9 cellular contexts compared by ENCODE assay signal in the genomic region with DNA sequence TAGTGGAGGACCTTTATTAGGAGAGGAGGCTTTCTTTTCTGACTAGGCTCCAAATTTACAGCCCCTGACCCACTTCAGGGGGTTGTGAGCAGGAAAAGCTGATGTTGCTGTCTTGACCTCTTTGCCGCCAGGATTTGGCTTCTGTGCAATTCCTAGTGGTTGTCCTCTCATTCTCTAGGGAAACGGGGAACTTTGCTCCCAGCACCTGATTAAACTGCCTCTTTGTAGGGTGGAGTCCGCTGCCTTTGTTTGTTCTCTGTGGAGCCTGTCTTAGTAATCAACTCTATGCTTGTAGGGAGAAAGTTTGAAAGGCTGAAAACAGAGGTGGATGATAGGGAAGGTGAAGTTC. TPM values are rescaled to one million over a fixed set of nuclear protein-coding genes. Genes with fewer than 3 reads are reported as not detected.
DNase-seq lines count a peak whose midpoint lies in the region; ATAC-seq and TF ChIP-seq lines count a peak whose summit lies in the region.
"Had no signal": no experiment of that assay in that cellular context is flagged by ENCODE, and none has a peak within 500 bp of the region (broad histone marks: within the 10 kb centered on the region; RNA-seq: fewer than 3 reads in every experiment).

No MANE protein-coding gene starts in this region.

- 18 to 43% methylated on average over 3 of the region's 3 CpGs for WGBS in mesodermal cell (ENCODE audit: insufficient coverage in 2 of 2), 2 experiments
- WGBS in transverse colon (ENCODE audit: low coverage in 1 of 2), 2 donors = 9 to 20% methylated on average over 3 of the region's 3 CpGs

- no peaks in the 10 kb centered on the region for H3K27me3 Mint-ChIP-seq in activated T-cell treated with anti-CD3 and anti-CD28 coated beads, Interleukin-2, amount 50 U/mL, for 72 hours (ENCODE audit: low read depth)
- H3K27me3 Mint-ChIP-seq: IgD-negative memory B cell had no signal

- TF ChIP-seq POLR2A in transverse colon (IDR thresholded peaks at IDR 0.05) = no peak

- peak overlapping the region; percentile 45 to 81 for H3K9ac ChIP-seq in duodenal mucosa (ENCODE audit: low read depth in 1 of 2, low read length in 2 of 2)

- H3K27me3 ChIP-seq in duodenal mucosa (ENCODE audit: control insufficient read depth in 1 of 2, insufficient read depth in 2 of 2, low read length in 2 of 2) (no peaks in the 10 kb centered on the region), transverse colon (no peaks in the 10 kb centered on the region), WERI-Rb-1 (ENCODE audit: insufficient read depth, low read depth, severe bottlenecking) (no peaks in the 10 kb centered on the region)

- H3K27ac Mint-ChIP-seq in activated T-cell treated with anti-CD3 and anti-CD28 coated beads, Interleukin-2, amount 50 U/mL, for 72 hours = no peak overlapping the region

- TF ChIP-seq EP300 in transverse colon (IDR thresholded peaks at IDR 0.05; ENCODE audit: low read depth) = peak; percentile 66

- no peaks in the 10 kb centered on the region for H3K36me3 Mint-ChIP-seq in activated T-cell treated with anti-CD3 and anti-CD28 coated beads, Interleukin-2, amount 50 U/mL, for 72 hours (ENCODE audit: insufficient read depth in 2 of 2)

- no peak for ATAC-seq in HG03457 (IDR thresholded peaks at IDR 0.05; ENCODE audit: unreplicated experiment)
- ATAC-seq in activated T-cell treated with anti-CD3 and anti-CD28 coated beads, Interleukin-2, amount 50 U/mL, for 72 hours (replicated peaks in 1 of 2) = no peak

- H3K36me3 ChIP-seq in duodenal mucosa (ENCODE audit: control insufficient read depth in 1 of 2, insufficient read depth in 2 of 2, low read length in 2 of 2) (no peaks in the 10 kb centered on the region), mesodermal cell (ENCODE audit: control insufficient read depth, insufficient read depth, low read length) (peaks cover 20% of the 10 kb centered on the region), transverse colon (no peaks in the 10 kb centered on the region), WERI-Rb-1 (no peaks in the 10 kb centered on the region)

- no peak for TF ChIP-seq CTCF in transverse colon (IDR thresholded peaks at IDR 0.05)
- TF ChIP-seq CTCF in WERI-Rb-1 (IDR thresholded peaks at IDR 0.05; ENCODE audit: low read depth, low read length) = no peak

- H3K27ac ChIP-seq in duodenal mucosa (ENCODE audit: low read depth, low read length) (peak overlapping the region; percentile 96), mesodermal cell (ENCODE audit: low read depth, low read length, severe bottlenecking) (peak overlapping the region; percentile 100), transverse colon (peak overlapping the region; percentile 93 to 95 (median 94)), WERI-Rb-1 (no peak overlapping the region)

- H3K4me1 ChIP-seq in duodenal mucosa (ENCODE audit: control insufficient read depth in 1 of 2, insufficient read depth in 2 of 2, low read length in 2 of 2) (peaks cover 81 to 85% of the 10 kb centered on the region in 2 donors), mesodermal cell (ENCODE audit: control insufficient read depth, insufficient read depth, low read length, poor library complexity, severe bottlenecking) (peaks cover 75% of the 10 kb centered on the region), transverse colon (peaks cover 86 to 100% (median 96%) of the 10 kb centered on the region in 4 donors)

- DNase-seq in M059J (ENCODE audit: low read depth) (peak; percentile 73), transverse colon (peak; percentile 79), NCI-H82 treated with DMSO at 0.1 percent for 48 hours (lab: John Stamatoyannopoulos, UW; ENCODE audit: unreplicated experiment) (no peak), WERI-Rb-1 (no peak)
- DNase-seq in activated T-cell treated with anti-CD3 and anti-CD28 coated beads, Interleukin-2, amount 50 U/mL, for 72 hours = no peak

- peaks cover 28% of the 10 kb centered on the region for H3K4me1 Mint-ChIP-seq in activated T-cell treated with anti-CD3 and anti-CD28 coated beads, Interleukin-2, amount 50 U/mL, for 72 hours (ENCODE audit: low read depth)

- no peaks in the 10 kb centered on the region for H3K9me3 Mint-ChIP-seq in activated T-cell treated with anti-CD3 and anti-CD28 coated beads, Interleukin-2, amount 50 U/mL, for 72 hours
- H3K9me3 Mint-ChIP-seq: IgD-negative memory B cell had no signal

- in situ Hi-C loops in transverse colon (cut with MboI; ENCODE audit: low pct_ligation_motif_present in 1 of 4, low pct_unique_long_range_greater_than_20kb in 1 of 4, low sequenced_read_pairs in 3 of 4) = no loop called here

- intact Hi-C loops in transverse colon (cut with DNase I; ENCODE audit: low total_unique reads) = no loop called here

- H3K4me3 Mint-ChIP-seq in activated T-cell treated with anti-CD3 and anti-CD28 coated beads, Interleukin-2, amount 50 U/mL, for 72 hours = no peak overlapping the region
- H3K4me3 Mint-ChIP-seq: IgD-negative memory B cell had no signal

- H3K9me3 ChIP-seq in duodenal mucosa (ENCODE audit: control insufficient read depth in 1 of 2, low read length in 2 of 2) (no peaks in the 10 kb centered on the region), mesodermal cell (ENCODE audit: control insufficient read depth, low read length) (no peaks in the 10 kb centered on the region), transverse colon (no peaks in the 10 kb centered on the region), WERI-Rb-1 (ENCODE audit: severe bottlenecking) (no peaks in the 10 kb centered on the region)

- H3K4me3 ChIP-seq in duodenal mucosa (ENCODE audit: low read depth in 1 of 2, low read length in 2 of 2) (peak overlapping the region; percentile 57 to 63), mesodermal cell (ENCODE audit: extremely low read depth, insufficient read depth, low read length, poor library complexity, severe bottlenecking) (peak overlapping the region; percentile 12), transverse colon (peak overlapping the region in 3 of 4 donors; percentile 4 to 37 (median 14)), WERI-Rb-1 (ENCODE audit: low read depth, low read length) (no peak overlapping the region)

RNA-seq across cellular contexts. Expression of gene CTNND1, which starts 16.3 kb away (rescaled TPM):
- 50.5 and 73.8 TPM in 2 replicates for total RNA-seq in M059J (2014; rRNA removed; shearing (Covaris generic))
- polyA plus RNA-seq in mesodermal cell (2013, experiment 1 of 2) = 149 TPM
- 130 TPM for polyA plus RNA-seq in mesodermal cell (2013, experiment 2 of 2)
- 100 to 1,000 TPM; 165 to 415 (median 374) TPM for total RNA-seq in transverse colon
- 10 to 100 TPM in 1 of 2 donors, 1 to 10 TPM in 1; 6.3 to 10.6 TPM for total RNA-seq in activated T-cell treated with anti-CD3 and anti-CD28 coated beads, Interleukin-2, amount 50 U/mL, for 72 hours

RNA-seq across cellular contexts. Expression of gene BTBD18, which starts 26.3 kb away (rescaled TPM):
- total RNA-seq in M059J (2014; rRNA removed; shearing (Covaris generic)) = not detected in 2 replicates
- polyA plus RNA-seq in mesodermal cell (2013, experiment 1 of 2) = not detected
- not detected for polyA plus RNA-seq in mesodermal cell (2013, experiment 2 of 2)
- total RNA-seq in transverse colon = not detected
- total RNA-seq in activated T-cell treated with anti-CD3 and anti-CD28 coated beads, Interleukin-2, amount 50 U/mL, for 72 hours = not detected

RNA-seq across cellular contexts. Expression of gene SELENOH, which starts 36.7 kb away (rescaled TPM):
- 275 and 279 TPM in 2 replicates for total RNA-seq in M059J (2014; rRNA removed; shearing (Covaris generic))
- 138 TPM for polyA plus RNA-seq in mesodermal cell (2013, experiment 1 of 2)
- 118 TPM for polyA plus RNA-seq in mesodermal cell (2013, experiment 2 of 2)
- 100 to 1,000 TPM in 2 of 4 donors, 10 to 100 TPM in 2; 78.2 to 117 (median 102) TPM for total RNA-seq in transverse colon
- total RNA-seq in activated T-cell treated with anti-CD3 and anti-CD28 coated beads, Interleukin-2, amount 50 U/mL, for 72 hours = 100 to 1,000 TPM; 147 to 162 TPM

Comparison
In these comparisons a context has a peak if more than half of its experiments do, and no peak if none do; other contexts are left out.
1. DNase-seq: peak in M059J (single experiment) and transverse colon (single experiment); none in activated T-cell treated with anti-CD3 and anti-CD28 coated beads, Interleukin-2, amount 50 U/mL, for 72 hours (0 of 2), NCI-H82 treated with DMSO at 0.1 percent for 48 hours (single experiment) and WERI-Rb-1 (single experiment).